In the genomic region with DNA sequence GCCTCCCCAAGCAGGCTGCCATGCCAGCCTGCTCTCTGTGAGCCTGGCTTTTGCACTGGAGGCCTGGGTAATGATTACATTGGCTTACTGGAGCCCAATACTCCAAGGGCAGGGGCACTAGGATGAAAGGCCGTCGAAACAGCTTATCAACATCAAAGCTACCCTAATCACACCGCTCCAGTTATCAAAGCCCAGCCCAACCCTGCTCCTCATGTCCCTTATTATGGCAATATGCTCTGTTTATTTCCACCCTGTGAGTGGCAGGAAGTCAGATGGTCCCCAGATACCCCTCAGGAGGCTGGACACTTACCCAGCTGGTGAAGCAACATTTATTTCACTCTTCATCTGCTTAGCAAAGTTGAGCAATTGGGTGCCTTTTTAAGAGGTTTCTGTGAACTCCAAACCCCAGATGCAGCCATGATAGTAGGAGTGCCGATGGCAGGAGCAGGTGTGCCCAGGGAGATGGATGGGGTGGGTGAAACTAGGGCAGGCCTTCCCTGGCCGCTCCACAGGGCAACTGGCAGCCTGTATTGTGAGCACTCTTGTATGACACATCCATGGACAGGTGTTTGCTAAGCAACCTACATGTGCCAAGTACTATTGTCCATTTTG, we compare ENCODE assay signal across 1 cellular context.
TF ChIP-seq lines count a peak whose summit lies in the region.

No MANE protein-coding gene starts in this region.

TF ChIP-seq in HepG2, 621 proteins besides CTCF, POLR2A, EP300 and RAD21 (continued from another document and continues in another):
- TF ChIP-seq, protein P1, sequence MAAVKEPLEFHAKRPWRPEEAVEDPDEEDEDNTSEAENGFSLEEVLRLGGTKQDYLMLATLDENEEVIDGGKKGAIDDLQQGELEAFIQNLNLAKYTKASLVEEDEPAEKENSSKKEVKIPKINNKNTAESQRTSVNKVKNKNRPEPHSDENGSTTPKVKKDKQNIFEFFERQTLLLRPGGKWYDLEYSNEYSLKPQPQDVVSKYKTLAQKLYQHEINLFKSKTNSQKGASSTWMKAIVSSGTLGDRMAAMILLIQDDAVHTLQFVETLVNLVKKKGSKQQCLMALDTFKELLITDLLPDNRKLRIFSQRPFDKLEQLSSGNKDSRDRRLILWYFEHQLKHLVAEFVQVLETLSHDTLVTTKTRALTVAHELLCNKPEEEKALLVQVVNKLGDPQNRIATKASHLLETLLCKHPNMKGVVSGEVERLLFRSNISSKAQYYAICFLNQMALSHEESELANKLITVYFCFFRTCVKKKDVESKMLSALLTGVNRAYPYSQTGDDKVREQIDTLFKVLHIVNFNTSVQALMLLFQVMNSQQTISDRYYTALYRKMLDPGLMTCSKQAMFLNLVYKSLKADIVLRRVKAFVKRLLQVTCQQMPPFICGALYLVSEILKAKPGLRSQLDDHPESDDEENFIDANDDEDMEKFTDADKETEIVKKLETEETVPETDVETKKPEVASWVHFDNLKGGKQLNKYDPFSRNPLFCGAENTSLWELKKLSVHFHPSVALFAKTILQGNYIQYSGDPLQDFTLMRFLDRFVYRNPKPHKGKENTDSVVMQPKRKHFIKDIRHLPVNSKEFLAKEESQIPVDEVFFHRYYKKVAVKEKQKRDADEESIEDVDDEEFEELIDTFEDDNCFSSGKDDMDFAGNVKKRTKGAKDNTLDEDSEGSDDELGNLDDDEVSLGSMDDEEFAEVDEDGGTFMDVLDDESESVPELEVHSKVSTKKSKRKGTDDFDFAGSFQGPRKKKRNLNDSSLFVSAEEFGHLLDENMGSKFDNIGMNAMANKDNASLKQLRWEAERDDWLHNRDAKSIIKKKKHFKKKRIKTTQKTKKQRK (IDR thresholded peaks at IDR 0.05; ENCODE audit: low read length), result no peak
- peak; percentile 72 for TF ChIP-seq SOX13 (IDR thresholded peaks at IDR 0.05)
- peak in 1 of 2 experiments; percentile 80; a peak in 2 of 4 replicates for TF ChIP-seq SOX13 (CRISPR knock-in tag; conservative IDR thresholded peaks at IDR 0.05 in 1 of 2, IDR thresholded peaks at IDR 0.05 in 1 of 2)
- TF ChIP-seq ZMYM3 (CRISPR knock-in tag; IDR thresholded peaks at IDR 0.05), result peak; percentile 56; the same call in 1 of the 2 replicates
- TF ChIP-seq, protein P2, sequence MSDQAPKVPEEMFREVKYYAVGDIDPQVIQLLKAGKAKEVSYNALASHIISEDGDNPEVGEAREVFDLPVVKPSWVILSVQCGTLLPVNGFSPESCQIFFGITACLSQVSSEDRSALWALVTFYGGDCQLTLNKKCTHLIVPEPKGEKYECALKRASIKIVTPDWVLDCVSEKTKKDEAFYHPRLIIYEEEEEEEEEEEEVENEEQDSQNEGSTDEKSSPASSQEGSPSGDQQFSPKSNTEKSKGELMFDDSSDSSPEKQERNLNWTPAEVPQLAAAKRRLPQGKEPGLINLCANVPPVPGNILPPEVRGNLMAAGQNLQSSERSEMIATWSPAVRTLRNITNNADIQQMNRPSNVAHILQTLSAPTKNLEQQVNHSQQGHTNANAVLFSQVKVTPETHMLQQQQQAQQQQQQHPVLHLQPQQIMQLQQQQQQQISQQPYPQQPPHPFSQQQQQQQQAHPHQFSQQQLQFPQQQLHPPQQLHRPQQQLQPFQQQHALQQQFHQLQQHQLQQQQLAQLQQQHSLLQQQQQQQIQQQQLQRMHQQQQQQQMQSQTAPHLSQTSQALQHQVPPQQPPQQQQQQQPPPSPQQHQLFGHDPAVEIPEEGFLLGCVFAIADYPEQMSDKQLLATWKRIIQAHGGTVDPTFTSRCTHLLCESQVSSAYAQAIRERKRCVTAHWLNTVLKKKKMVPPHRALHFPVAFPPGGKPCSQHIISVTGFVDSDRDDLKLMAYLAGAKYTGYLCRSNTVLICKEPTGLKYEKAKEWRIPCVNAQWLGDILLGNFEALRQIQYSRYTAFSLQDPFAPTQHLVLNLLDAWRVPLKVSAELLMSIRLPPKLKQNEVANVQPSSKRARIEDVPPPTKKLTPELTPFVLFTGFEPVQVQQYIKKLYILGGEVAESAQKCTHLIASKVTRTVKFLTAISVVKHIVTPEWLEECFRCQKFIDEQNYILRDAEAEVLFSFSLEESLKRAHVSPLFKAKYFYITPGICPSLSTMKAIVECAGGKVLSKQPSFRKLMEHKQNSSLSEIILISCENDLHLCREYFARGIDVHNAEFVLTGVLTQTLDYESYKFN (CRISPR knock-in tag; conservative IDR thresholded peaks at IDR 0.05), result peak; percentile 73
- 0 out of 2 replicates have a peak, but pooled peaks have one; percentile 17 for TF ChIP-seq ZNF614 (CRISPR knock-in tag; IDR thresholded peaks at IDR 0.05; ENCODE audit: borderline replicate concordance)
- TF ChIP-seq PAX8 (CRISPR knock-in tag; IDR thresholded peaks at IDR 0.05; ENCODE audit: borderline replicate concordance), result no peak
- TF ChIP-seq HOXA3 (CRISPR knock-in tag; IDR thresholded peaks at IDR 0.05), result peak; percentile 29; the same call in 1 of the 2 replicates
- TF ChIP-seq KLF11 (CRISPR knock-in tag; IDR thresholded peaks at IDR 0.05), result no peak
- peak; percentile 60; the same call in 1 of the 2 replicates for TF ChIP-seq FOXA3 (CRISPR knock-in tag; IDR thresholded peaks at IDR 0.05)
- peak; percentile 56 for TF ChIP-seq BCL6 (CRISPR knock-in tag; IDR thresholded peaks at IDR 0.05)
- TF ChIP-seq ZNF501 (CRISPR knock-in tag; IDR thresholded peaks at IDR 0.05), result peak; percentile 54; the same call in 1 of the 2 replicates
- TF ChIP-seq NCOR1 (IDR thresholded peaks at IDR 0.05; ENCODE audit: borderline replicate concordance, low read length), result peak; percentile 57; the same call in 1 of the 2 replicates
- TF ChIP-seq MED1 (CRISPR knock-in tag; IDR thresholded peaks at IDR 0.05), result peak; percentile 82
- TF ChIP-seq, protein P3, sequence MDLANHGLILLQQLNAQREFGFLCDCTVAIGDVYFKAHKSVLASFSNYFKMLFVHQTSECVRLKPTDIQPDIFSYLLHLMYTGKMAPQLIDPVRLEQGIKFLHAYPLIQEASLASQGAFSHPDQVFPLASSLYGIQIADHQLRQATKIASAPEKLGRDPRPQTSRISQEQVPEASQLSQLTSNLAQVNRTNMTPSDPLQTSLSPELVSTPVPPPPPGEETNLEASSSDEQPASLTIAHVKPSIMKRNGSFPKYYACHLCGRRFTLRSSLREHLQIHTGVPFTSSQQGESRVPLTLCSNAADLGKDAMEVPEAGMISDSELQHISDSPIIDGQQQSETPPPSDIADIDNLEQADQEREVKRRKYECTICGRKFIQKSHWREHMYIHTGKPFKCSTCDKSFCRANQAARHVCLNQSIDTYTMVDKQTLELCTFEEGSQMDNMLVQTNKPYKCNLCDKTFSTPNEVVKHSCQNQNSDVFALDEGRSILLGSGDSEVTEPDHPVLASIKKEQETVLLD (CRISPR knock-in tag; IDR thresholded peaks at IDR 0.05; ENCODE audit: low read depth), result no peak
- no peak for TF ChIP-seq ZNF652 (CRISPR knock-in tag; IDR thresholded peaks at IDR 0.05; ENCODE audit: borderline replicate concordance, low read depth)
- TF ChIP-seq ZNF326 (CRISPR knock-in tag; IDR thresholded peaks at IDR 0.05; ENCODE audit: borderline replicate concordance), result no peak
- TF ChIP-seq, protein P4, sequence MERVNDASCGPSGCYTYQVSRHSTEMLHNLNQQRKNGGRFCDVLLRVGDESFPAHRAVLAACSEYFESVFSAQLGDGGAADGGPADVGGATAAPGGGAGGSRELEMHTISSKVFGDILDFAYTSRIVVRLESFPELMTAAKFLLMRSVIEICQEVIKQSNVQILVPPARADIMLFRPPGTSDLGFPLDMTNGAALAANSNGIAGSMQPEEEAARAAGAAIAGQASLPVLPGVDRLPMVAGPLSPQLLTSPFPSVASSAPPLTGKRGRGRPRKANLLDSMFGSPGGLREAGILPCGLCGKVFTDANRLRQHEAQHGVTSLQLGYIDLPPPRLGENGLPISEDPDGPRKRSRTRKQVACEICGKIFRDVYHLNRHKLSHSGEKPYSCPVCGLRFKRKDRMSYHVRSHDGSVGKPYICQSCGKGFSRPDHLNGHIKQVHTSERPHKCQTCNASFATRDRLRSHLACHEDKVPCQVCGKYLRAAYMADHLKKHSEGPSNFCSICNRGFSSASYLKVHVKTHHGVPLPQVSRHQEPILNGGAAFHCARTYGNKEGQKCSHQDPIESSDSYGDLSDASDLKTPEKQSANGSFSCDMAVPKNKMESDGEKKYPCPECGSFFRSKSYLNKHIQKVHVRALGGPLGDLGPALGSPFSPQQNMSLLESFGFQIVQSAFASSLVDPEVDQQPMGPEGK (CRISPR knock-in tag; IDR thresholded peaks at IDR 0.05), result peak; percentile 48; the same call in 1 of the 2 replicates
- no peak for TF ChIP-seq ZNF354B (CRISPR knock-in tag; IDR thresholded peaks at IDR 0.05)
- TF ChIP-seq, protein P5, sequence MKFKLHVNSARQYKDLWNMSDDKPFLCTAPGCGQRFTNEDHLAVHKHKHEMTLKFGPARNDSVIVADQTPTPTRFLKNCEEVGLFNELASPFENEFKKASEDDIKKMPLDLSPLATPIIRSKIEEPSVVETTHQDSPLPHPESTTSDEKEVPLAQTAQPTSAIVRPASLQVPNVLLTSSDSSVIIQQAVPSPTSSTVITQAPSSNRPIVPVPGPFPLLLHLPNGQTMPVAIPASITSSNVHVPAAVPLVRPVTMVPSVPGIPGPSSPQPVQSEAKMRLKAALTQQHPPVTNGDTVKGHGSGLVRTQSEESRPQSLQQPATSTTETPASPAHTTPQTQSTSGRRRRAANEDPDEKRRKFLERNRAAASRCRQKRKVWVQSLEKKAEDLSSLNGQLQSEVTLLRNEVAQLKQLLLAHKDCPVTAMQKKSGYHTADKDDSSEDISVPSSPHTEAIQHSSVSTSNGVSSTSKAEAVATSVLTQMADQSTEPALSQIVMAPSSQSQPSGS (CRISPR knock-in tag; IDR thresholded peaks at IDR 0.05), result 0 out of 2 replicates have a peak, but pooled peaks have one; percentile 32
- 0 out of 2 replicates have a peak, but pooled peaks have one; percentile 12 for TF ChIP-seq KMT2A (CRISPR knock-in tag; IDR thresholded peaks at IDR 0.05)
- TF ChIP-seq CBX5 (CRISPR knock-in tag; IDR thresholded peaks at IDR 0.05; ENCODE audit: borderline replicate concordance), result peak; percentile 63; the same call in 1 of the 2 replicates
- TF ChIP-seq, protein P6, sequence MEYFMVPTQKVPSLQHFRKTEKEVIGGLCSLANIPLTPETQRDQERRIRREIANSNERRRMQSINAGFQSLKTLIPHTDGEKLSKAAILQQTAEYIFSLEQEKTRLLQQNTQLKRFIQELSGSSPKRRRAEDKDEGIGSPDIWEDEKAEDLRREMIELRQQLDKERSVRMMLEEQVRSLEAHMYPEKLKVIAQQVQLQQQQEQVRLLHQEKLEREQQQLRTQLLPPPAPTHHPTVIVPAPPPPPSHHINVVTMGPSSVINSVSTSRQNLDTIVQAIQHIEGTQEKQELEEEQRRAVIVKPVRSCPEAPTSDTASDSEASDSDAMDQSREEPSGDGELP (IDR thresholded peaks at IDR 0.05; ENCODE audit: borderline replicate concordance, low read depth), result peak; percentile 65; the same call in 1 of the 2 replicates
- TF ChIP-seq, protein P7, sequence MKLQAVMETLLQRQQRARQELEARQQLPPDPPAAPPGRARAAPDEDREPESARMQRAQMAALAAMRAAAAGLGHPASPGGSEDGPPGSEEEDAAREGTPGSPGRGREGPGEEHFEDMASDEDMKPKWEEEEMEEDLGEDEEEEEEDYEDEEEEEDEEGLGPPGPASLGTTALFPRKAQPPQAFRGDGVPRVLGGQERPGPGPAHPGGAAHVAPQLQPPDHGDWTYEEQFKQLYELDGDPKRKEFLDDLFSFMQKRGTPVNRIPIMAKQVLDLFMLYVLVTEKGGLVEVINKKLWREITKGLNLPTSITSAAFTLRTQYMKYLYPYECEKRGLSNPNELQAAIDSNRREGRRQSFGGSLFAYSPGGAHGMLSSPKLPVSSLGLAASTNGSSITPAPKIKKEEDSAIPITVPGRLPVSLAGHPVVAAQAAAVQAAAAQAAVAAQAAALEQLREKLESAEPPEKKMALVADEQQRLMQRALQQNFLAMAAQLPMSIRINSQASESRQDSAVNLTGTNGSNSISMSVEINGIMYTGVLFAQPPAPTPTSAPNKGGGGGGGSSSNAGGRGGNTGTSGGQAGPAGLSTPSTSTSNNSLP (IDR thresholded peaks at IDR 0.05; ENCODE audit: low read depth, low read length), result peak; percentile 51
- TF ChIP-seq FOSL2 (CRISPR knock-in tag; IDR thresholded peaks at IDR 0.05), result peak; percentile 58
- TF ChIP-seq PTBP1 (IDR thresholded peaks at IDR 0.05; ENCODE audit: low read depth, low read length, poor library complexity, severe bottlenecking), result no peak
- TF ChIP-seq, protein P8, sequence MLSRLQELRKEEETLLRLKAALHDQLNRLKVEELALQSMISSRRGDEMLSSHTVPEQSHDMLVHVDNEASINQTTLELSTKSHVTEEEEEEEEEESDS (CRISPR knock-in tag; IDR thresholded peaks at IDR 0.05; ENCODE audit: borderline replicate concordance), result no peak
- TF ChIP-seq, protein P9, sequence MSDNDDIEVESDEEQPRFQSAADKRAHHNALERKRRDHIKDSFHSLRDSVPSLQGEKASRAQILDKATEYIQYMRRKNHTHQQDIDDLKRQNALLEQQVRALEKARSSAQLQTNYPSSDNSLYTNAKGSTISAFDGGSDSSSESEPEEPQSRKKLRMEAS (IDR thresholded peaks at IDR 0.05), result peak; percentile 50
- TF ChIP-seq U2AF2 (IDR thresholded peaks at IDR 0.05; ENCODE audit: low read depth, low read length), result no peak
- peak; percentile 47; the same call in 1 of the 2 replicates for TF ChIP-seq CREM (IDR thresholded peaks at IDR 0.05)
- no peak for TF ChIP-seq CREM (CRISPR knock-in tag; IDR thresholded peaks at IDR 0.05)
- peak; percentile 87 for TF ChIP-seq TCF7L2 (IDR thresholded peaks at IDR 0.05; ENCODE audit: low read depth, low read length)
- 0 out of 2 replicates have a peak, but pooled peaks have one; percentile 35 for TF ChIP-seq ZFX (CRISPR knock-in tag; IDR thresholded peaks at IDR 0.05; ENCODE audit: low read depth)
- TF ChIP-seq, protein P10, sequence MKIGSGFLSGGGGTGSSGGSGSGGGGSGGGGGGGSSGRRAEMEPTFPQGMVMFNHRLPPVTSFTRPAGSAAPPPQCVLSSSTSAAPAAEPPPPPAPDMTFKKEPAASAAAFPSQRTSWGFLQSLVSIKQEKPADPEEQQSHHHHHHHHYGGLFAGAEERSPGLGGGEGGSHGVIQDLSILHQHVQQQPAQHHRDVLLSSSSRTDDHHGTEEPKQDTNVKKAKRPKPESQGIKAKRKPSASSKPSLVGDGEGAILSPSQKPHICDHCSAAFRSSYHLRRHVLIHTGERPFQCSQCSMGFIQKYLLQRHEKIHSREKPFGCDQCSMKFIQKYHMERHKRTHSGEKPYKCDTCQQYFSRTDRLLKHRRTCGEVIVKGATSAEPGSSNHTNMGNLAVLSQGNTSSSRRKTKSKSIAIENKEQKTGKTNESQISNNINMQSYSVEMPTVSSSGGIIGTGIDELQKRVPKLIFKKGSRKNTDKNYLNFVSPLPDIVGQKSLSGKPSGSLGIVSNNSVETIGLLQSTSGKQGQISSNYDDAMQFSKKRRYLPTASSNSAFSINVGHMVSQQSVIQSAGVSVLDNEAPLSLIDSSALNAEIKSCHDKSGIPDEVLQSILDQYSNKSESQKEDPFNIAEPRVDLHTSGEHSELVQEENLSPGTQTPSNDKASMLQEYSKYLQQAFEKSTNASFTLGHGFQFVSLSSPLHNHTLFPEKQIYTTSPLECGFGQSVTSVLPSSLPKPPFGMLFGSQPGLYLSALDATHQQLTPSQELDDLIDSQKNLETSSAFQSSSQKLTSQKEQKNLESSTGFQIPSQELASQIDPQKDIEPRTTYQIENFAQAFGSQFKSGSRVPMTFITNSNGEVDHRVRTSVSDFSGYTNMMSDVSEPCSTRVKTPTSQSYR (CRISPR knock-in tag; IDR thresholded peaks at IDR 0.05; ENCODE audit: borderline replicate concordance), result peak; percentile 40; the same call in 1 of the 2 replicates
